In the genomic region with DNA sequence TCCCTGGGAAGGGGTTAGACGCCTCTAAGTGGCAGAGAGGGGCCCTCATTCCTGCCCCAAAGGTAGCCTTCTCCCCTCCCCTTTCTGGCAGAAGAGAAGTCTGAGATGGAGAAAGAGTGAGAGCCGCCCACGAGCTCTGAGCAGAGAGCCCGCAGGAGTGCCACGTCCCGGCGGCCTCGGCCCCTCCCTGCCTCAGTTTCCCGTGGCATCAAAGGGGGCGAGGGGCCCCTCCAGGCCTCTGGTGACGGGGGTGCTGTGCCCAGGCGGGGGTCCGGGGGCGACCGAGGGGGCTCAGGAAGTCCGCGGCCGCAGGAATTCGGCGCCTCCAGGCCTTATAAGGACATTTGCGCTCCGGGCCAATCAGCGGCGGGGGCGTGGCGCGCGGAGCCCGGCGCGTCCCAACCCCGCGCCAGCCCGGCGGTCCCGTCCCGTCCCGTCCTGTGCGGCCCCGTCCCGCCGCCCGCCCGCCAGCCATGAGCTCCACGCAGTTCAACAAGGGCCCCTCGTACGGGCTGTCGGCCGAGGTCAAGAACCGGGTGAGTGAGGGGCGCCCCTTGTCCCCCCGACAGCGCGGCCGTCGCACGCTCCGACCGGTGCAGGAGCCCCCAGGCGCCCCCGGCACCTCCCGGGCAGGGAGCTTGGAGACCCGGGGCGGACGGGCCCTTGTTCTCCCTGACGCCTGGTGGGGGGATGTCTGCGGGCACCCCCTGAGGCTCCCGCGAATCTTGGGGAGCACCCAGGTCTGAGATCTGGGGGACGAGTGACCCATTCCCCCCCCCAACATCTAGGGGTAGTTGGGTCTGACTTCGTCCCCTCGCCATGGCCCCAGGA, we compare ENCODE assay signal across 8 cellular contexts. TPM values are rescaled to one million over a fixed set of nuclear protein-coding genes. Genes with fewer than 3 reads are reported as not detected.
DNase-seq lines count a peak whose midpoint lies in the region; ATAC-seq and TF ChIP-seq lines count a peak whose summit lies in the region.

A gene (plus strand): TSS at position 420 of the 831 bp plus-strand sequence. CDS start 54 bp downstream, at position 474.

- in situ Hi-C loops in endometrial microvascular endothelial cells (cut with HindIII; ENCODE audit: inconsistent ontology term, low pct_unique_long_range_greater_than_20kb, low sequenced_read_pairs) = no loop called here

- TF ChIP-seq CTCF in HCT116 (IDR thresholded peaks at IDR 0.05 in 2 of 3, conservative IDR thresholded peaks at IDR 0.05 in 1 of 3; ENCODE audit: borderline replicate concordance in 1 of 3, insufficient read depth in 1 of 3, low read depth in 2 of 3, low read length in 2 of 3) = no peak
- no peak for TF ChIP-seq CTCF in mesothelial cell of epicardium (IDR thresholded peaks at IDR 0.05; ENCODE audit: unreplicated experiment)
- TF ChIP-seq CTCF in stomach (IDR thresholded peaks at IDR 0.05) = no peak

- H3K36me3 ChIP-seq in HCT116 (ENCODE audit: control insufficient read depth in 1 of 2, insufficient read depth in 2 of 2, low read length in 2 of 2) (peaks cover 7 to 11% of the 10 kb centered on the region in 2 experiments; a peak in 3 of 4 replicates), stomach (peaks cover 0 to 12% (median 2%) of the 10 kb centered on the region in 4 donors)

- ATAC-seq in HCT116 (peak; percentile 70), GM19452 (IDR thresholded peaks at IDR 0.05; ENCODE audit: unreplicated experiment) (no peak)

- H3K4me3 ChIP-seq in HCT116 (replicated peaks in 1 of 2; ENCODE audit: low read depth in 1 of 2, low read length in 2 of 2) (peak within 1 kb of the TSS; percentile 95 to 99), stomach (peak within 1 kb of the TSS; percentile 83 to 97 (median 92))

- H3K27ac ChIP-seq in HCT116 (ENCODE audit: low read depth, low read length) (peak within 1 kb of the TSS; percentile 99), stomach (peak within 1 kb of the TSS; percentile 96 to 99 (median 98))

- H3K36me3 Mint-ChIP-seq in mesothelial cell of epicardium = peaks cover 6% of the 10 kb centered on the region

- H3K4me2 ChIP-seq in HCT116 (ENCODE audit: low read length) = peak within 1 kb of the TSS; percentile 96

- H3K27ac Mint-ChIP-seq in mesothelial cell of epicardium = peak within 1 kb of the TSS; percentile 98

- peaks cover 21% of the 10 kb centered on the region for H3K4me1 Mint-ChIP-seq in mesothelial cell of epicardium

- no peaks in the 10 kb centered on the region for H4K20me1 ChIP-seq in HCT116 (ENCODE audit: insufficient read depth)

- H3K4me1 ChIP-seq in HCT116 (ENCODE audit: control insufficient read depth in 1 of 2, insufficient read depth in 2 of 2, low read length in 2 of 2) (peaks cover 29 to 46% of the 10 kb centered on the region in 2 experiments), stomach (peaks cover 13 to 68% (median 57%) of the 10 kb centered on the region in 4 donors)

- TSS peak; percentile 87 for BruUV-seq in HCT116 (replicated peaks; lab: Mats Ljungman, UMichigan)

- POLR2A ChIA-PET in HCT116 (lab: Charles Lee) = interaction anchor here (0.9 to 7.3 kb wide), 7 partner anchors 14 to 243 kb away, joined by 3 to 85 read pairs (median 5); a partner anchor contains a TSS

- DNase-seq in EH (ENCODE audit: low read depth) (peak; percentile 85), HCT116 (ENCODE audit: low read depth, low spot score) (no peak), NCI-H460 (ENCODE audit: extremely low read depth, low read depth) (no peak), mesothelial cell of epicardium (ENCODE audit: low spot score in 2 of 2, unreplicated experiment in 2 of 2) (peak; percentile 80 to 87), stomach (peak; percentile 88)
- DNase-seq in activated CD8-positive, alpha-beta memory T cell treated with anti-CD3 and anti-CD28 coated beads, Interleukin-2, amount 50 U/mL, for 4 hours = peak; percentile 62

- H3K4me3 Mint-ChIP-seq in mesothelial cell of epicardium = peak within 1 kb of the TSS; percentile 96

- TF ChIP-seq POLR2A in HCT116 (IDR thresholded peaks at IDR 0.05; ENCODE audit: borderline replicate concordance, extremely low read depth, insufficient read depth, insufficient read length) (no peak), stomach (IDR thresholded peaks at IDR 0.05) (peak in 2 of 4 donors; percentile 32 to 54)

- TF ChIP-seq EP300 in stomach (IDR thresholded peaks at IDR 0.05) = no peak

- 0 to 2% (median 0%) methylated on average over 22 to 72 of the region's 72 CpGs for WGBS in stomach, 5 donors

- peak within 1 kb of the TSS; percentile 98 for H3K9ac ChIP-seq in HCT116 (ENCODE audit: low read length)

- H3K79me2 ChIP-seq in HCT116 (ENCODE audit: insufficient read depth, low read length) = peaks cover 41% of the 10 kb centered on the region

- no peak for TF ChIP-seq RAD21 in HCT116 (IDR thresholded peaks at IDR 0.05; ENCODE audit: low read depth)

- no peaks in the 10 kb centered on the region for H3K9me3 Mint-ChIP-seq in mesothelial cell of epicardium

- H3K27me3 Mint-ChIP-seq in mesothelial cell of epicardium (ENCODE audit: low read depth) = no peaks in the 10 kb centered on the region

- no peaks in the 10 kb centered on the region for H3K9me2 ChIP-seq in HCT116 (ENCODE audit: insufficient read depth)

- intact Hi-C loops in HCT116 (cut with micrococcal nuclease) (loop anchor here (2.0 to 10.0 kb wide), 3 partner anchors 14 to 218 kb away; a partner anchor contains a TSS), stomach (cut with DNase I; ENCODE audit: low total_unique reads) (no loop called here)

- RAD21 ChIA-PET in HCT116 (lab: Charles Lee; ENCODE audit: low non-redundant PET in 1 of 2, low total read pairs in 2 of 2, uncharacterized antibody in 2 of 2, unreplicated experiment in 2 of 2) = interaction anchor here (0.6 to 1.5 kb wide), 5 partner anchors 15 to 243 kb away, joined by 3 to 7 read pairs (median 3); a partner anchor contains a TSS

- no peaks in the 10 kb centered on the region for H3K27me3 ChIP-seq in HCT116 (ENCODE audit: insufficient read depth, low read length)
- H3K27me3 ChIP-seq in stomach = no peaks in the 10 kb centered on the region

- CTCF ChIA-PET in HCT116 (lab: Charles Lee) = interaction anchor here (1.0 to 2.9 kb wide), 4 partner anchors 16 to 240 kb away, joined by 3 to 9 read pairs (median 4); no protein-coding TSS in a partner anchor

- H3K9me3 ChIP-seq in HCT116 (ENCODE audit: control insufficient read depth in 1 of 2, insufficient read depth in 1 of 2, low read depth in 1 of 2, low read length in 2 of 2) = no peaks in the 10 kb centered on the region
- H3K9me3 ChIP-seq in stomach = no peaks in the 10 kb centered on the region

- H2AFZ ChIP-seq in HCT116 (ENCODE audit: low read depth, low read length, poor library complexity, severe bottlenecking) = peak within 1 kb of the TSS; percentile 5

TF ChIP-seq in HCT116, 20 proteins besides CTCF, POLR2A, EP300 and RAD21:
- TF ChIP-seq FOSL1 (IDR thresholded peaks at IDR 0.05; ENCODE audit: low read depth) = no peak
- peak; percentile 99 for TF ChIP-seq SRF (IDR thresholded peaks at IDR 0.05; ENCODE audit: low read depth)
- peak; percentile 72 for TF ChIP-seq EGR1 (IDR thresholded peaks at IDR 0.05; ENCODE audit: low read depth)
- TF ChIP-seq SP1 (IDR thresholded peaks at IDR 0.05; ENCODE audit: low read depth) = peak; percentile 21; the same call in 1 of the 2 replicates
- peak; percentile 71 for TF ChIP-seq POLR2AphosphoS5 (IDR thresholded peaks at IDR 0.05; ENCODE audit: low read depth, low read length)
- TF ChIP-seq, protein P1, sequence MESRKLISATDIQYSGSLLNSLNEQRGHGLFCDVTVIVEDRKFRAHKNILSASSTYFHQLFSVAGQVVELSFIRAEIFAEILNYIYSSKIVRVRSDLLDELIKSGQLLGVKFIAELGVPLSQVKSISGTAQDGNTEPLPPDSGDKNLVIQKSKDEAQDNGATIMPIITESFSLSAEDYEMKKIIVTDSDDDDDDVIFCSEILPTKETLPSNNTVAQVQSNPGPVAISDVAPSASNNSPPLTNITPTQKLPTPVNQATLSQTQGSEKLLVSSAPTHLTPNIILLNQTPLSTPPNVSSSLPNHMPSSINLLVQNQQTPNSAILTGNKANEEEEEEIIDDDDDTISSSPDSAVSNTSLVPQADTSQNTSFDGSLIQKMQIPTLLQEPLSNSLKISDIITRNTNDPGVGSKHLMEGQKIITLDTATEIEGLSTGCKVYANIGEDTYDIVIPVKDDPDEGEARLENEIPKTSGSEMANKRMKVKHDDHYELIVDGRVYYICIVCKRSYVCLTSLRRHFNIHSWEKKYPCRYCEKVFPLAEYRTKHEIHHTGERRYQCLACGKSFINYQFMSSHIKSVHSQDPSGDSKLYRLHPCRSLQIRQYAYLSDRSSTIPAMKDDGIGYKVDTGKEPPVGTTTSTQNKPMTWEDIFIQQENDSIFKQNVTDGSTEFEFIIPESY (IDR thresholded peaks at IDR 0.05; ENCODE audit: extremely low read depth, insufficient replicate concordance, low read length) = no peak
- no peak; the same call in 1 of the 2 replicates for TF ChIP-seq SIN3A (IDR thresholded peaks at IDR 0.05; ENCODE audit: low read depth)
TF ChIP-seq in HCT116: peak in this region for 4.

RNA-seq across cellular contexts. Expression of the gene that starts here (rescaled TPM):
- total RNA-seq in HCT116 (2021; ENCODE audit: unreplicated experiment) = 212 TPM
- 140 and 171 TPM in 2 replicates for polyA plus RNA-seq in HCT116 (2012)
- 22.2 and 27.5 TPM in 2 replicates for total RNA-seq in NCI-H460 (2014; rRNA removed; shearing (Covaris generic))
- 15.5 and 21.9 TPM in 2 replicates for polyA plus RNA-seq in NCI-H460 (2014; cell fraction: nucleus; rRNA removed)
- total RNA-seq in endometrial microvascular endothelial cells (ENCODE audit: inconsistent ontology term) = 237 TPM
- 492 to 501 TPM (median 493 TPM) in 3 replicates for total RNA-seq in mesothelial cell of epicardium
- total RNA-seq in stomach = 10 to 100 TPM in 4 of 5 donors, 1 to 10 TPM in 1; 7.0 to 98.5 (median 56.4) TPM
- polyA plus RNA-seq in stomach = 10 to 100 TPM; 85.1 to 93.9 (median 91.8) TPM

Comparison
In these comparisons a context has a peak if more than half of its experiments do, and no peak if none do; other contexts are left out.
1. DNase-seq: peak in EH (single experiment), activated CD8-positive, alpha-beta memory T cell treated with anti-CD3 and anti-CD28 coated beads, Interleukin-2, amount 50 U/mL, for 4 hours (single experiment), mesothelial cell of epicardium (2 of 2) and stomach (single experiment); none in HCT116 (single experiment) and NCI-H460 (single experiment).